ENCODE assay signal across 1 cellular context in the genomic region with DNA sequence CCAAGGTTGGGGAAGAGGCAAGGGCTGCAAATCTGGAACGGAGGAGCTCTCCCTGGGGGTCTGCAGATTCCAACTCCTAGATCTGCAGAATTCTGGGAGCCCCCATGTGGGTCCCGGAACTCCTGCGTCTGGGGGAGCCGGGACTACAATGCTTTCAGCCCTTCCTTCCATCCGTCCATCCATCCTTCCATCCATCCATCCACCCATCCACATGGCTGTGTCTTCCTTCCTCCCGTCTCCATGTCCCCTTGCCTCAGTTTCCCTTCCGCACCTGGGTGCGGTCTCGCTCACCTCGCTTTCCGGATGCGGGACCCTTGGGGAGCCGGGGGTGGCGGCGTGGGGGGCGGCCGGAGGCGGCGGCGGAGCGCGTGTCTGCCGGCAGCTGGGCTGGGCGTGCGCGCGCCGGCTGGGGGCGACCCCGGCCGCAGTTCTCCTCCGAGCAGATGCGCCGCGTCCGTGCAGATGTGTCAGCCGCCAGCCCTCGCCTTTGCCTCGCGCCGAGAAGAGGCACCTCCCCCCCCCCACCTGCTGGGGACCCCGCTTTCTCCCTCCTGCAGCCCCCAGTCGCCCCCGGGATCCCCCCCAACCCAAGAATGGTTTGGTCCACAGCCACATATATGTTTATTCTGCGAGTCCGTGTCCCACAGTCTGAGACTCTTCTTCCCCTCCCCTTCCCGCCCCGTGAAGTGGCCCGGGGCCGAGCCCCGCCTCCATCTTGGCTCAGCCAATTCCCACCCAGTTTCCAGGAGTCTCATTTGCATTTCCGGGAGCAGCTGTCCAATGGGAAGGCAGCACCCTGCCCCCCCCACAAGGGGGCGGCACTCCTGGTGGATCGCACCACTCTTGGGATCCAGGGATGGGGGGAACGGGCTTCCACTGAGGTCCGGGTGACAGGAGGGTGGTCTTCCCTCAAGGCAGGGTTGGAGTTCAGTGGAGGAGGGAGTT.
TF ChIP-seq lines count a peak whose summit lies in the region.

No MANE protein-coding gene starts in this region.

TF ChIP-seq in K562, 482 proteins besides CTCF, POLR2A, EP300 and RAD21 (continued from another document and continues in another):
- TF ChIP-seq, protein P1, sequence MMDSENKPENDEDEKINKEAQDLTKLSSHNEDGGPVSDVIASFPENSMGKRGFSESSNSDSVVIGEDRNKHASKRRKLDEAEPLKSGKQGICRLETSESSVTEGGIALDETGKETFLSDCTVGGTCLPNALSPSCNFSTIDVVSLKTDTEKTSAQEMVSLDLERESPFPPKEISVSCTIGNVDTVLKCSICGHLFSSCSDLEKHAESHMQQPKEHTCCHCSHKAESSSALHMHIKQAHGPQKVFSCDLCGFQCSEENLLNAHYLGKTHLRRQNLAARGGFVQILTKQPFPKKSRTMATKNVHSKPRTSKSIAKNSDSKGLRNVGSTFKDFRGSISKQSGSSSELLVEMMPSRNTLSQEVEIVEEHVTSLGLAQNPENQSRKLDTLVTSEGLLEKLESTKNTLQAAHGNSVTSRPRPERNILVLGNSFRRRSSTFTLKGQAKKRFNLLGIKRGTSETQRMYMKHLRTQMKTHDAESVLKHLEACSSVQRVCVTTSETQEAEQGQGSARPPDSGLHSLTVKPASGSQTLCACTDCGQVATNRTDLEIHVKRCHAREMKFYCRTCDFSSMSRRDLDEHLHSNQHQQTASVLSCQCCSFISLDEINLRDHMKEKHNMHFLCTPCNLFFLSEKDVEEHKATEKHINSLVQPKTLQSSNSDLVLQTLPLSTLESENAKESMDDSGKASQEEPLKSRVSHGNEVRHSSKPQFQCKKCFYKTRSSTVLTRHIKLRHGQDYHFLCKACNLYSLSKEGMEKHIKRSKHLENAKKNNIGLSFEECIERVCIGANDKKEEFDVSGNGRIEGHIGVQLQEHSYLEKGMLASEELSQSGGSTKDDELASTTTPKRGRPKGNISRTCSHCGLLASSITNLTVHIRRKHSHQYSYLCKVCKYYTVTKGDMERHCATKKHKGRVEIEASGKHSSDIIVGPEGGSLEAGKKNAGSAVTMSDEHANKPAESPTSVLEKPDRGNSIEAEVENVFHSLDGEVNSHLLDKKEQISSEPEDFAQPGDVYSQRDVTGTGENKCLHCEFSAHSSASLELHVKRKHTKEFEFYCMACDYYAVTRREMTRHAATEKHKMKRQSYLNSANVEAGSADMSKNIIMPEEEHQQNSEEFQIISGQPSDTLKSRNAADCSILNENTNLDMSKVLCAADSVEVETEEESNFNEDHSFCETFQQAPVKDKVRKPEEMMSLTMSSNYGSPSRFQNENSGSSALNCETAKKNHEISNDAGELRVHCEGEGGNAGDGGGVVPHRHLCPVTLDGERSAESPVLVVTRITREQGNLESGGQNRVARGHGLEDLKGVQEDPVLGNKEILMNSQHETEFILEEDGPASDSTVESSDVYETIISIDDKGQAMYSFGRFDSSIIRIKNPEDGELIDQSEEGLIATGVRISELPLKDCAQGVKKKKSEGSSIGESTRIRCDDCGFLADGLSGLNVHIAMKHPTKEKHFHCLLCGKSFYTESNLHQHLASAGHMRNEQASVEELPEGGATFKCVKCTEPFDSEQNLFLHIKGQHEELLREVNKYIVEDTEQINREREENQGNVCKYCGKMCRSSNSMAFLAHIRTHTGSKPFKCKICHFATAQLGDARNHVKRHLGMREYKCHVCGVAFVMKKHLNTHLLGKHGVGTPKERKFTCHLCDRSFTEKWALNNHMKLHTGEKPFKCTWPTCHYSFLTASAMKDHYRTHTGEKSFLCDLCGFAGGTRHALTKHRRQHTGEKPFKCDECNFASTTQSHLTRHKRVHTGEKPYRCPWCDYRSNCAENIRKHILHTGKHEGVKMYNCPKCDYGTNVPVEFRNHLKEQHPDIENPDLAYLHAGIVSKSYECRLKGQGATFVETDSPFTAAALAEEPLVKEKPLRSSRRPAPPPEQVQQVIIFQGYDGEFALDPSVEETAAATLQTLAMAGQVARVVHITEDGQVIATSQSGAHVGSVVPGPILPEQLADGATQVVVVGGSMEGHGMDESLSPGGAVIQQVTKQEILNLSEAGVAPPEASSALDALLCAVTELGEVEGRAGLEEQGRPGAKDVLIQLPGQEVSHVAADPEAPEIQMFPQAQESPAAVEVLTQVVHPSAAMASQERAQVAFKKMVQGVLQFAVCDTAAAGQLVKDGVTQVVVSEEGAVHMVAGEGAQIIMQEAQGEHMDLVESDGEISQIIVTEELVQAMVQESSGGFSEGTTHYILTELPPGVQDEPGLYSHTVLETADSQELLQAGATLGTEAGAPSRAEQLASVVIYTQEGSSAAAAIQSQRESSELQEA (IDR thresholded peaks at IDR 0.05; ENCODE audit: low read depth), result no peak
- TF ChIP-seq, protein P2, sequence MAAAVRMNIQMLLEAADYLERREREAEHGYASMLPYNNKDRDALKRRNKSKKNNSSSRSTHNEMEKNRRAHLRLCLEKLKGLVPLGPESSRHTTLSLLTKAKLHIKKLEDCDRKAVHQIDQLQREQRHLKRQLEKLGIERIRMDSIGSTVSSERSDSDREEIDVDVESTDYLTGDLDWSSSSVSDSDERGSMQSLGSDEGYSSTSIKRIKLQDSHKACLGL (CRISPR knock-in tag; IDR thresholded peaks at IDR 0.05; ENCODE audit: borderline replicate concordance, poor library complexity, severe bottlenecking), result no peak
- TF ChIP-seq ELF1 (tag; IDR thresholded peaks at IDR 0.05), result peak; percentile 92
- peak; percentile 95 for TF ChIP-seq ELF2 (CRISPR knock-in tag; IDR thresholded peaks at IDR 0.05)
- TF ChIP-seq, protein P3, sequence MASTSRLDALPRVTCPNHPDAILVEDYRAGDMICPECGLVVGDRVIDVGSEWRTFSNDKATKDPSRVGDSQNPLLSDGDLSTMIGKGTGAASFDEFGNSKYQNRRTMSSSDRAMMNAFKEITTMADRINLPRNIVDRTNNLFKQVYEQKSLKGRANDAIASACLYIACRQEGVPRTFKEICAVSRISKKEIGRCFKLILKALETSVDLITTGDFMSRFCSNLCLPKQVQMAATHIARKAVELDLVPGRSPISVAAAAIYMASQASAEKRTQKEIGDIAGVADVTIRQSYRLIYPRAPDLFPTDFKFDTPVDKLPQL (IDR thresholded peaks at IDR 0.05; ENCODE audit: extremely low read depth, insufficient read length), result no peak
- TF ChIP-seq NFE2L1 (tag; IDR thresholded peaks at IDR 0.05; ENCODE audit: borderline replicate concordance, low read depth), result no peak
- TF ChIP-seq EGR1 (conservative IDR thresholded peaks at IDR 0.05), result peak; percentile 65
- TF ChIP-seq, protein P4, sequence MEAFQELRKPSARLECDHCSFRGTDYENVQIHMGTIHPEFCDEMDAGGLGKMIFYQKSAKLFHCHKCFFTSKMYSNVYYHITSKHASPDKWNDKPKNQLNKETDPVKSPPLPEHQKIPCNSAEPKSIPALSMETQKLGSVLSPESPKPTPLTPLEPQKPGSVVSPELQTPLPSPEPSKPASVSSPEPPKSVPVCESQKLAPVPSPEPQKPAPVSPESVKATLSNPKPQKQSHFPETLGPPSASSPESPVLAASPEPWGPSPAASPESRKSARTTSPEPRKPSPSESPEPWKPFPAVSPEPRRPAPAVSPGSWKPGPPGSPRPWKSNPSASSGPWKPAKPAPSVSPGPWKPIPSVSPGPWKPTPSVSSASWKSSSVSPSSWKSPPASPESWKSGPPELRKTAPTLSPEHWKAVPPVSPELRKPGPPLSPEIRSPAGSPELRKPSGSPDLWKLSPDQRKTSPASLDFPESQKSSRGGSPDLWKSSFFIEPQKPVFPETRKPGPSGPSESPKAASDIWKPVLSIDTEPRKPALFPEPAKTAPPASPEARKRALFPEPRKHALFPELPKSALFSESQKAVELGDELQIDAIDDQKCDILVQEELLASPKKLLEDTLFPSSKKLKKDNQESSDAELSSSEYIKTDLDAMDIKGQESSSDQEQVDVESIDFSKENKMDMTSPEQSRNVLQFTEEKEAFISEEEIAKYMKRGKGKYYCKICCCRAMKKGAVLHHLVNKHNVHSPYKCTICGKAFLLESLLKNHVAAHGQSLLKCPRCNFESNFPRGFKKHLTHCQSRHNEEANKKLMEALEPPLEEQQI (IDR thresholded peaks at IDR 0.05), result no peak
- peak; percentile 16 for TF ChIP-seq PCBP1 (IDR thresholded peaks at IDR 0.05; ENCODE audit: low read depth, low read length, poor library complexity, severe bottlenecking)
- TF ChIP-seq HEY1 (CRISPR knock-in tag; IDR thresholded peaks at IDR 0.05; ENCODE audit: borderline replicate concordance), result no peak
- TF ChIP-seq, protein P5, sequence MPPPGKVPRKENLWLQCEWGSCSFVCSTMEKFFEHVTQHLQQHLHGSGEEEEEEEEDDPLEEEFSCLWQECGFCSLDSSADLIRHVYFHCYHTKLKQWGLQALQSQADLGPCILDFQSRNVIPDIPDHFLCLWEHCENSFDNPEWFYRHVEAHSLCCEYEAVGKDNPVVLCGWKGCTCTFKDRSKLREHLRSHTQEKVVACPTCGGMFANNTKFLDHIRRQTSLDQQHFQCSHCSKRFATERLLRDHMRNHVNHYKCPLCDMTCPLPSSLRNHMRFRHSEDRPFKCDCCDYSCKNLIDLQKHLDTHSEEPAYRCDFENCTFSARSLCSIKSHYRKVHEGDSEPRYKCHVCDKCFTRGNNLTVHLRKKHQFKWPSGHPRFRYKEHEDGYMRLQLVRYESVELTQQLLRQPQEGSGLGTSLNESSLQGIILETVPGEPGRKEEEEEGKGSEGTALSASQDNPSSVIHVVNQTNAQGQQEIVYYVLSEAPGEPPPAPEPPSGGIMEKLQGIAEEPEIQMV (tag; conservative IDR thresholded peaks at IDR 0.05; ENCODE audit: low read depth), result peak; percentile 99
- TF ChIP-seq, protein P6, sequence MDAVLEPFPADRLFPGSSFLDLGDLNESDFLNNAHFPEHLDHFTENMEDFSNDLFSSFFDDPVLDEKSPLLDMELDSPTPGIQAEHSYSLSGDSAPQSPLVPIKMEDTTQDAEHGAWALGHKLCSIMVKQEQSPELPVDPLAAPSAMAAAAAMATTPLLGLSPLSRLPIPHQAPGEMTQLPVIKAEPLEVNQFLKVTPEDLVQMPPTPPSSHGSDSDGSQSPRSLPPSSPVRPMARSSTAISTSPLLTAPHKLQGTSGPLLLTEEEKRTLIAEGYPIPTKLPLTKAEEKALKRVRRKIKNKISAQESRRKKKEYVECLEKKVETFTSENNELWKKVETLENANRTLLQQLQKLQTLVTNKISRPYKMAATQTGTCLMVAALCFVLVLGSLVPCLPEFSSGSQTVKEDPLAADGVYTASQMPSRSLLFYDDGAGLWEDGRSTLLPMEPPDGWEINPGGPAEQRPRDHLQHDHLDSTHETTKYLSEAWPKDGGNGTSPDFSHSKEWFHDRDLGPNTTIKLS (IDR thresholded peaks at IDR 0.05; ENCODE audit: borderline replicate concordance, low read depth), result 0 out of 2 replicates have a peak, but pooled peaks have one; percentile 18
- TF ChIP-seq TEAD1 (CRISPR knock-in tag; IDR thresholded peaks at IDR 0.05), result no peak
- TF ChIP-seq RBFOX2 (IDR thresholded peaks at IDR 0.05; ENCODE audit: low read depth, low read length), result peak; percentile 44
- no peak for TF ChIP-seq ZFX (CRISPR knock-in tag; IDR thresholded peaks at IDR 0.05)
- TF ChIP-seq KDM4B (IDR thresholded peaks at IDR 0.05; ENCODE audit: borderline replicate concordance in 2 of 2, low read depth in 1 of 2), result no peak
- no peak for TF ChIP-seq NR3C1 (CRISPR knock-in tag; IDR thresholded peaks at IDR 0.05)
- no peak for TF ChIP-seq ZNF133 (CRISPR knock-in tag; IDR thresholded peaks at IDR 0.05)
- TF ChIP-seq, protein P7, sequence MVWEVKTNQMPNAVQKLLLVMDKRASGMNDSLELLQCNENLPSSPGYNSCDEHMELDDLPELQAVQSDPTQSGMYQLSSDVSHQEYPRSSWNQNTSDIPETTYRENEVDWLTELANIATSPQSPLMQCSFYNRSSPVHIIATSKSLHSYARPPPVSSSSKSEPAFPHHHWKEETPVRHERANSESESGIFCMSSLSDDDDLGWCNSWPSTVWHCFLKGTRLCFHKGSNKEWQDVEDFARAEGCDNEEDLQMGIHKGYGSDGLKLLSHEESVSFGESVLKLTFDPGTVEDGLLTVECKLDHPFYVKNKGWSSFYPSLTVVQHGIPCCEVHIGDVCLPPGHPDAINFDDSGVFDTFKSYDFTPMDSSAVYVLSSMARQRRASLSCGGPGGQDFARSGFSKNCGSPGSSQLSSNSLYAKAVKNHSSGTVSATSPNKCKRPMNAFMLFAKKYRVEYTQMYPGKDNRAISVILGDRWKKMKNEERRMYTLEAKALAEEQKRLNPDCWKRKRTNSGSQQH (CRISPR knock-in tag; IDR thresholded peaks at IDR 0.05), result no peak
- TF ChIP-seq, protein P8, sequence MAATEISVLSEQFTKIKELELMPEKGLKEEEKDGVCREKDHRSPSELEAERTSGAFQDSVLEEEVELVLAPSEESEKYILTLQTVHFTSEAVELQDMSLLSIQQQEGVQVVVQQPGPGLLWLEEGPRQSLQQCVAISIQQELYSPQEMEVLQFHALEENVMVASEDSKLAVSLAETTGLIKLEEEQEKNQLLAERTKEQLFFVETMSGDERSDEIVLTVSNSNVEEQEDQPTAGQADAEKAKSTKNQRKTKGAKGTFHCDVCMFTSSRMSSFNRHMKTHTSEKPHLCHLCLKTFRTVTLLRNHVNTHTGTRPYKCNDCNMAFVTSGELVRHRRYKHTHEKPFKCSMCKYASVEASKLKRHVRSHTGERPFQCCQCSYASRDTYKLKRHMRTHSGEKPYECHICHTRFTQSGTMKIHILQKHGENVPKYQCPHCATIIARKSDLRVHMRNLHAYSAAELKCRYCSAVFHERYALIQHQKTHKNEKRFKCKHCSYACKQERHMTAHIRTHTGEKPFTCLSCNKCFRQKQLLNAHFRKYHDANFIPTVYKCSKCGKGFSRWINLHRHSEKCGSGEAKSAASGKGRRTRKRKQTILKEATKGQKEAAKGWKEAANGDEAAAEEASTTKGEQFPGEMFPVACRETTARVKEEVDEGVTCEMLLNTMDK (IDR thresholded peaks at IDR 0.05; ENCODE audit: borderline replicate concordance, insufficient read depth, low read depth, low read length, poor library complexity, severe bottlenecking), result peak; percentile 76
- TF ChIP-seq, protein P9, sequence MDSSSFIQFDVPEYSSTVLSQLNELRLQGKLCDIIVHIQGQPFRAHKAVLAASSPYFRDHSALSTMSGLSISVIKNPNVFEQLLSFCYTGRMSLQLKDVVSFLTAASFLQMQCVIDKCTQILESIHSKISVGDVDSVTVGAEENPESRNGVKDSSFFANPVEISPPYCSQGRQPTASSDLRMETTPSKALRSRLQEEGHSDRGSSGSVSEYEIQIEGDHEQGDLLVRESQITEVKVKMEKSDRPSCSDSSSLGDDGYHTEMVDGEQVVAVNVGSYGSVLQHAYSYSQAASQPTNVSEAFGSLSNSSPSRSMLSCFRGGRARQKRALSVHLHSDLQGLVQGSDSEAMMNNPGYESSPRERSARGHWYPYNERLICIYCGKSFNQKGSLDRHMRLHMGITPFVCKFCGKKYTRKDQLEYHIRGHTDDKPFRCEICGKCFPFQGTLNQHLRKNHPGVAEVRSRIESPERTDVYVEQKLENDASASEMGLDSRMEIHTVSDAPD (CRISPR knock-in tag; IDR thresholded peaks at IDR 0.05), result no peak
- no peak for TF ChIP-seq ZNF212 (CRISPR knock-in tag; IDR thresholded peaks at IDR 0.05)
- TF ChIP-seq NFXL1 (CRISPR knock-in tag; IDR thresholded peaks at IDR 0.05), result no peak
- TF ChIP-seq, protein P10, sequence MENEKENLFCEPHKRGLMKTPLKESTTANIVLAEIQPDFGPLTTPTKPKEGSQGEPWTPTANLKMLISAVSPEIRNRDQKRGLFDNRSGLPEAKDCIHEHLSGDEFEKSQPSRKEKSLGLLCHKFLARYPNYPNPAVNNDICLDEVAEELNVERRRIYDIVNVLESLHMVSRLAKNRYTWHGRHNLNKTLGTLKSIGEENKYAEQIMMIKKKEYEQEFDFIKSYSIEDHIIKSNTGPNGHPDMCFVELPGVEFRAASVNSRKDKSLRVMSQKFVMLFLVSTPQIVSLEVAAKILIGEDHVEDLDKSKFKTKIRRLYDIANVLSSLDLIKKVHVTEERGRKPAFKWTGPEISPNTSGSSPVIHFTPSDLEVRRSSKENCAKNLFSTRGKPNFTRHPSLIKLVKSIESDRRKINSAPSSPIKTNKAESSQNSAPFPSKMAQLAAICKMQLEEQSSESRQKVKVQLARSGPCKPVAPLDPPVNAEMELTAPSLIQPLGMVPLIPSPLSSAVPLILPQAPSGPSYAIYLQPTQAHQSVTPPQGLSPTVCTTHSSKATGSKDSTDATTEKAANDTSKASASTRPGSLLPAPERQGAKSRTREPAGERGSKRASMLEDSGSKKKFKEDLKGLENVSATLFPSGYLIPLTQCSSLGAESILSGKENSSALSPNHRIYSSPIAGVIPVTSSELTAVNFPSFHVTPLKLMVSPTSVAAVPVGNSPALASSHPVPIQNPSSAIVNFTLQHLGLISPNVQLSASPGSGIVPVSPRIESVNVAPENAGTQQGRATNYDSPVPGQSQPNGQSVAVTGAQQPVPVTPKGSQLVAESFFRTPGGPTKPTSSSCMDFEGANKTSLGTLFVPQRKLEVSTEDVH (IDR thresholded peaks at IDR 0.05; ENCODE audit: low read depth, partially characterized antibody), result peak; percentile 49
